ENCODE assay signal across 34 cellular contexts in genomic region chr12:71759941-71760340, GRCh38.
"Had no signal": no experiment of that assay in that cellular context is flagged by ENCODE, and none has a peak within 500 bp of the region (broad histone marks: within the 10 kb centered on the region; RNA-seq: fewer than 3 reads in every experiment).

No MANE protein-coding gene starts in this region.

- H3K4me3 Mint-ChIP-seq: activated CD4-positive, alpha-beta T cell treated with anti-CD3 and anti-CD28 coated beads, Interleukin-2, amount 10 ng/mL, durations not matched to agents 24 days and 14 days; activated CD8-positive, alpha-beta memory T cell treated with anti-CD3 and anti-CD28 coated beads, Interleukin-2, amount 10 ng/mL, durations not matched to agents 7 days and 5 days had no signal

- H3K27ac ChIP-seq: adrenal gland, Peyer's patch, SJSA1, WERI-Rb-1 had no signal

- H3K27me3 ChIP-seq: adrenal gland, Peyer's patch, SJSA1 had no signal

- ATAC-seq: activated CD8-positive, alpha-beta memory T cell treated with anti-CD3 and anti-CD28 coated beads, Interleukin-2, amount 10 ng/mL, durations not matched to agents 7 days and 5 days; activated naive CD4-positive, alpha-beta T cell treated with anti-CD3 and anti-CD28 coated beads, Interleukin-2, amount 50 U/mL, for 72 hours; PC-3; T-cell had no signal

- DNase-seq: activated CD4-positive, alpha-beta T cell treated with anti-CD3 and anti-CD28 coated beads, Interleukin-2, amount 50 U/mL, for 4 hours; activated CD8-positive, alpha-beta memory T cell treated with anti-CD3 and anti-CD28 coated beads for 24 hours; activated CD8-positive, alpha-beta memory T cell treated with anti-CD3 and anti-CD28 coated beads, Interleukin-2, amount 10 ng/mL, durations not matched to agents 7 days and 5 days; activated CD8-positive, alpha-beta memory T cell treated with anti-CD3 and anti-CD28 coated beads, Interleukin-2, amount 50 U/mL, for 48 hours; activated effector memory CD4-positive, alpha-beta T cell treated with anti-CD3 and anti-CD28 coated beads, Interleukin-2, amount 50 U/mL, for 16 hours; activated naive CD4-positive, alpha-beta T cell; activated T-cell treated with anti-CD3 and anti-CD28 coated beads, Interleukin-2, amount 50 U/mL, for 48 hours; adrenal gland; caudate nucleus; cerebellar nuclear complex; NCI-H1092 treated with DMSO at 0.1 percent for 48 hours; NCI-H1417; NCI-H146; NCI-H187; NCI-H2029 treated with DMSO at 0.1 percent for 48 hours; NCI-H2107; NCI-H2171; NCI-H510A; NCI-H526; NCI-H748 treated with DMSO at 0.1 percent for 48 hours; NK-92 treated with Interleukin-12 subunit alpha and Interleukin-12 subunit beta, amount 100 ng/mL, for 24 hours; PC-3; Peyer's patch; RPMI8226; SHP77 treated with DMSO at 0.1 percent for 48 hours; SK-N-SH; T-cell; T-helper 2 cell; T-helper 9 cell; WERI-Rb-1 had no signal

- H3K27me3 Mint-ChIP-seq: activated CD4-positive, alpha-beta T cell treated with anti-CD3 and anti-CD28 coated beads, Interleukin-2, amount 10 ng/mL, durations not matched to agents 24 days and 14 days; activated CD8-positive, alpha-beta memory T cell treated with anti-CD3 and anti-CD28 coated beads, Interleukin-2, amount 10 ng/mL, durations not matched to agents 7 days and 5 days; T-cell had no signal

- H3K4me3 ChIP-seq: adrenal gland, Peyer's patch, SJSA1 had no signal

- H3K36me3 ChIP-seq: adrenal gland had no signal

- H3K27ac Mint-ChIP-seq: activated CD4-positive, alpha-beta T cell treated with anti-CD3 and anti-CD28 coated beads, Interleukin-2, amount 10 ng/mL, durations not matched to agents 24 days and 14 days; activated CD8-positive, alpha-beta memory T cell treated with anti-CD3 and anti-CD28 coated beads, Interleukin-2, amount 10 ng/mL, durations not matched to agents 7 days and 5 days; brain had no signal

- H3K9me3 ChIP-seq: SJSA1, SK-N-SH had no signal
